In genomic region chr1:17881761-17882160, GRCh38 we compare ENCODE assay signal across 16 cellular contexts.
DNase-seq lines count a peak whose midpoint lies in the region; ATAC-seq and TF ChIP-seq lines count a peak whose summit lies in the region.
"Had no signal": no experiment of that assay in that cellular context is flagged by ENCODE, and none has a peak within 500 bp of the region (broad histone marks: within the 10 kb centered on the region; RNA-seq: fewer than 3 reads in every experiment).

No MANE protein-coding gene starts in this region.

- no peak for TF ChIP-seq CTCF in right lobe of liver (IDR thresholded peaks at IDR 0.05)

- H3K9me3 ChIP-seq in mesenchymal stem cell (ENCODE audit: control insufficient read depth, low read length) (no peaks in the 10 kb centered on the region), right lobe of liver (no peaks in the 10 kb centered on the region)
- H3K9me3 ChIP-seq: suprapubic skin had no signal

- H3K27me3 ChIP-seq in mesenchymal stem cell (ENCODE audit: control insufficient read depth in 1 of 2, insufficient read depth in 1 of 2, low read length in 2 of 2), result no peaks in the 10 kb centered on the region
- no peaks in the 10 kb centered on the region for H3K27me3 ChIP-seq in right lobe of liver

- H2BK15ac ChIP-seq in mesenchymal stem cell (ENCODE audit: low read depth, poor library complexity, severe bottlenecking), result peak overlapping the region; percentile 18

- no peak overlapping the region for H3K9ac ChIP-seq in mesenchymal stem cell (ENCODE audit: low read length)

- H3K4me1 ChIP-seq in mesenchymal stem cell (ENCODE audit: control insufficient read depth, insufficient read depth, low read depth, low read length) (no peaks in the 10 kb centered on the region), right lobe of liver (no peaks in the 10 kb centered on the region)
- H3K4me1 ChIP-seq: suprapubic skin had no signal

- no peak overlapping the region for H3K4me3 ChIP-seq in mesenchymal stem cell (ENCODE audit: insufficient read depth in 1 of 2, low read depth in 1 of 2, low read length in 2 of 2)
- no peak overlapping the region for H3K4me3 ChIP-seq in right lobe of liver
- H3K4me3 ChIP-seq: suprapubic skin had no signal

- no peak overlapping the region for H4K8ac ChIP-seq in mesenchymal stem cell (ENCODE audit: low read length)

- no peaks in the 10 kb centered on the region for H3K36me3 ChIP-seq in mesenchymal stem cell (ENCODE audit: control insufficient read depth in 1 of 2, insufficient read depth in 2 of 2, low read depth in 1 of 2, low read length in 2 of 2)
- H3K36me3 ChIP-seq in right lobe of liver, result no peaks in the 10 kb centered on the region
- H3K36me3 ChIP-seq: suprapubic skin had no signal

- no peak overlapping the region for H2AFZ ChIP-seq in mesenchymal stem cell (ENCODE audit: low read depth, low read length)

- intact Hi-C loops in right lobe of liver (cut with DNase I), result no loop called here

- ATAC-seq in right lobe of liver, result no peak
- ATAC-seq: activated naive CD8-positive, alpha-beta T cell treated with anti-CD3 and anti-CD28 coated beads, Interleukin-2, amount 50 U/mL, for 24 hours; activated T-cell treated with anti-CD3 and anti-CD28 coated beads, Interleukin-2, amount 50 U/mL, for 4 hours; effector memory CD8-positive, alpha-beta T cell had no signal

- no peaks in the 10 kb centered on the region for H3K79me1 ChIP-seq in mesenchymal stem cell (replicated peaks; ENCODE audit: low read length, poor library complexity, severe bottlenecking)

- H2BK120ac ChIP-seq in mesenchymal stem cell (ENCODE audit: low read depth, low read length), result no peak overlapping the region

- no peak for TF ChIP-seq POLR2A in right lobe of liver (IDR thresholded peaks at IDR 0.05)

- 52% methylated on average over 8 of the region's 8 CpGs for WGBS in mesenchymal stem cell
- 28% methylated on average over 6 of the region's 8 CpGs for WGBS in right lobe of liver (ENCODE audit: insufficient coverage, low coverage, low lambda C conversion rate, missing lambda C conversion rate)

- H4K91ac ChIP-seq in mesenchymal stem cell (ENCODE audit: low read length), result no peak overlapping the region

- peak overlapping the region in 1 of 2 experiments; percentile 10 for H2BK12ac ChIP-seq in mesenchymal stem cell (ENCODE audit: low read length in 2 of 2)

- DNase-seq in G401 (ENCODE audit: low spot score), result peak; percentile 27
- peak; percentile 26 for DNase-seq in NCI-H1694 treated with DMSO at 0.1 percent for 48 hours (lab: John Stamatoyannopoulos, UW)
- DNase-seq in fibroblast of gingiva (ENCODE audit: low read depth), result peak; percentile 19
- no peak for DNase-seq in mesenchymal stem cell
- DNase-seq in right lobe of liver, result no peak
- DNase-seq in GM03348 (ENCODE audit: low spot score), result no peak
- no peak for DNase-seq in SW480 (ENCODE audit: low spot score)
- DNase-seq in kidney tubule cell (ENCODE audit: low spot score), result no peak
- DNase-seq: activated naive CD8-positive, alpha-beta T cell treated with anti-CD3 and anti-CD28 coated beads, Interleukin-2, amount 50 U/mL, for 24 hours; activated T-cell treated with anti-CD3 and anti-CD28 coated beads, Interleukin-2, amount 50 U/mL, for 4 hours; caudate nucleus; effector memory CD8-positive, alpha-beta T cell; SIG-M5; stimulated activated CD4-positive, alpha-beta T cell treated with anti-CD3 and anti-CD28 coated beads, Interleukin-4, amount 100 ng/mL, for 1 hour; stimulated activated CD8-positive, alpha-beta memory T cell treated with anti-CD3 and anti-CD28 coated beads, Interleukin-4, amount 100 ng/mL, for 48 hours had no signal

- in situ Hi-C loops in G401 (cut with HindIII; ENCODE audit: low sequenced_read_pairs), result no loop called here

- H2AK5ac ChIP-seq in mesenchymal stem cell (ENCODE audit: low read length, severe bottlenecking), result no peak overlapping the region

- H3K18ac ChIP-seq in mesenchymal stem cell (ENCODE audit: low read depth in 1 of 2, low read length in 2 of 2), result no peak overlapping the region

- H3K14ac ChIP-seq in mesenchymal stem cell (ENCODE audit: low read length in 2 of 2), result no peak overlapping the region

- H3K23ac ChIP-seq in mesenchymal stem cell (ENCODE audit: low read length in 2 of 2), result peak overlapping the region in 1 of 2 experiments; percentile 11

- H3K4me2 ChIP-seq in mesenchymal stem cell (ENCODE audit: low read length, poor library complexity, severe bottlenecking), result no peak overlapping the region

- H3K27ac ChIP-seq in mesenchymal stem cell (ENCODE audit: low read length, poor library complexity, severe bottlenecking), result no peak overlapping the region
- H3K27ac ChIP-seq in right lobe of liver, result no peak overlapping the region
- H3K27ac ChIP-seq: suprapubic skin had no signal

- no peak overlapping the region for H3K4ac ChIP-seq in mesenchymal stem cell (ENCODE audit: low read depth in 1 of 2, low read length in 2 of 2)

- H2BK5ac ChIP-seq in mesenchymal stem cell (ENCODE audit: low read depth, low read length, poor library complexity, severe bottlenecking), result no peak overlapping the region

Comparison
In these comparisons a context has a peak if more than half of its experiments do, and no peak if none do; other contexts are left out.
1. DNase-seq: peak in G401 (single experiment), NCI-H1694 treated with DMSO at 0.1 percent for 48 hours (single experiment) and fibroblast of gingiva (single experiment); none in mesenchymal stem cell (single experiment), right lobe of liver (0 of 3), GM03348 (single experiment), SW480 (single experiment) and kidney tubule cell (single experiment).